1 cellular context compared by ENCODE assay signal in genomic region chr19:55225415-55225958, GRCh38.
TF ChIP-seq lines count a peak whose summit lies in the region.

No MANE protein-coding gene starts in this region.

TF ChIP-seq in WTC11, 78 proteins besides CTCF, POLR2A, EP300 and RAD21 (continued from another document):
- TF ChIP-seq MLX (CRISPR knock-in tag; IDR thresholded peaks at IDR 0.05) = no peak
- no peak for TF ChIP-seq SMAD4 (CRISPR knock-in tag; IDR thresholded peaks at IDR 0.05)
- TF ChIP-seq ZNF281 (CRISPR knock-in tag; IDR thresholded peaks at IDR 0.05) = no peak
- no peak for TF ChIP-seq SMAD3 (CRISPR knock-in tag; IDR thresholded peaks at IDR 0.05; ENCODE audit: borderline replicate concordance)
- no peak for TF ChIP-seq NR3C1 (CRISPR knock-in tag; conservative IDR thresholded peaks at IDR 0.05; ENCODE audit: low read depth)
- no peak for TF ChIP-seq AFF4 (CRISPR knock-in tag; IDR thresholded peaks at IDR 0.05; ENCODE audit: borderline replicate concordance)
- no peak for TF ChIP-seq FOXJ3 (CRISPR knock-in tag; IDR thresholded peaks at IDR 0.05; ENCODE audit: borderline replicate concordance)
- TF ChIP-seq RORB (CRISPR knock-in tag; IDR thresholded peaks at IDR 0.05) = no peak
- TF ChIP-seq GRHL2 (CRISPR knock-in tag; IDR thresholded peaks at IDR 0.05; ENCODE audit: insufficient replicate concordance, severe bottlenecking) = no peak
- no peak for TF ChIP-seq JUN (CRISPR knock-in tag; IDR thresholded peaks at IDR 0.05)
- no peak for TF ChIP-seq PRRX2 (CRISPR knock-in tag; IDR thresholded peaks at IDR 0.05)
- no peak for TF ChIP-seq ZNF232 (CRISPR knock-in tag; IDR thresholded peaks at IDR 0.05)
- no peak for TF ChIP-seq ELF4 (CRISPR knock-in tag; IDR thresholded peaks at IDR 0.05; ENCODE audit: low read depth)
- TF ChIP-seq ARID4B (CRISPR knock-in tag; IDR thresholded peaks at IDR 0.05; ENCODE audit: borderline replicate concordance) = no peak
